Comparison of ENCODE assay signal across 11 cellular contexts in the genomic region with DNA sequence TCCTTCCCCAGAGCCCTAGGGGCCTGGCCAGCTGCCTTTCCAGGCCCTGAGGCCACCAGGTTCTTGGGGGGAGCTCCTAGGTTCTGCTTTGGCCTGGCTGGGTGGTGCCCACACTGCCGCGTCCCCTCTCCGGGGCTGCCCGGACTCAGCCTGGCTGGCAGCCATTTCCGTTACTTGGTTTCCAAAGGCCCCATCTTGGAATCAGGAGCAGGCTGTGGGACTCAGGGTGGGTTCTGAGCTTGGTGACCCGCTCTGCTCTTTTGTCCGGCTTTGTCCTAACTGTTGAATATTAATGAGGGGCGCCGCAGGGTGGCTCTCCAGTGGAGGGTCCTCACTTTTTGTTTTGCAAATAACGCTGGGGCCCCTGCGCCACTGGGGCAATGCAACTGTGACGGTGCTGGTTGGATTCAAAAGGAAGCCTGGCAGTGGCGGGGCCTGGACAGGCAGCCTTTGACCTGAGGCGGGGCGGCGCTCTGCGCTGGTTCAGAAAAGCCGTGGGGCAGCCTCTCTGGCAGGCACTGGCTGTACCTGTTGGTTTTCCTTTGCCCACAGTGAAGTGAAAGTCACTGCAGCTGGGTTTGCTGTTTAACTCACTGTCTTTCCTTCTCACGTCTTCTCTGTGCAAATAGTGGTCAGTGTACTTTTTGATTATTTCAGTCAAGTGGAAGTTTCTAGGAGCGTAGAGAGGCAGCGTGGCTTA. TPM values are rescaled to one million over a fixed set of nuclear protein-coding genes. Genes with fewer than 3 reads are reported as not detected.
A peak's percentile ranks its signal among the peaks of the same experiment; 100 is the strongest.
DNase-seq lines count a peak whose midpoint lies in the region; ATAC-seq, FAIRE-seq and TF ChIP-seq lines count a peak whose summit lies in the region.
"Had no signal": no experiment of that assay in that cellular context is flagged by ENCODE, and none has a peak within 500 bp of the region (broad histone marks: within the 10 kb centered on the region; RNA-seq: fewer than 3 reads in every experiment).

No MANE protein-coding gene starts in this region.

- FAIRE-seq in H1 (lab: Jason Lieb, UNC): peak; percentile 32
- FAIRE-seq: A204.1 had no signal

- peak overlapping the region in 2 of 4 experiments; percentile 20 to 21; a peak in 4 of 7 replicates for H3K9ac ChIP-seq in H1 (replicated peaks in 1 of 4; ENCODE audit: extremely low read depth in 1 of 4, low read depth in 3 of 4, low read length in 3 of 4)

- ATAC-seq in lower lobe of right lung: peak; percentile 63 to 75
- ATAC-seq in effector memory CD8-positive, alpha-beta T cell (replicated peaks): no peak
- ATAC-seq in HG03039 (IDR thresholded peaks at IDR 0.05; ENCODE audit: unreplicated experiment): no peak

- H3K4me1 Mint-ChIP-seq in activated CD4-positive, alpha-beta T cell treated with anti-CD3 and anti-CD28 coated beads, Interleukin-2, amount 10 ng/mL, durations not matched to agents 7 days and 5 days: peaks cover 46% of the 10 kb centered on the region
- peaks cover 44 to 47% of the 10 kb centered on the region in 2 donors for H3K4me1 Mint-ChIP-seq in effector memory CD8-positive, alpha-beta T cell (ENCODE audit: low read depth in 2 of 2)

- POLR2A ChIA-PET in activated CD4-positive, alpha-beta T cell treated with anti-CD3 and anti-CD28 coated beads, Interleukin-2, amount 10 ng/mL, durations not matched to agents 7 days and 5 days (lab: Charles Lee): no interaction called here
- POLR2A ChIA-PET in H1 (lab: Charles Lee; ENCODE audit: partially characterized antibody): interaction anchor here (0.7 to 1.6 kb wide), 6 partner anchors 8 to 108 kb away, joined by 3 to 10 read pairs (median 4); no protein-coding TSS in a partner anchor

- H4K8ac ChIP-seq in H1 (ENCODE audit: extremely low read depth, insufficient read depth, low read length): peak overlapping the region; percentile 92; the same call in 1 of the 2 replicates

- peak overlapping the region; percentile 100 for H3K18ac ChIP-seq in H1 (ENCODE audit: extremely low read depth, low read length)

- H2BK5ac ChIP-seq in H1 (ENCODE audit: low read depth, low read length): peak overlapping the region; percentile 99

- TF ChIP-seq EP300 in H1 (IDR thresholded peaks at IDR 0.05; ENCODE audit: borderline replicate concordance in 1 of 2, low read depth in 2 of 2, low read length in 2 of 2): peak in 1 of 2 experiments; percentile 70; a peak in 1 of 3 replicates
- TF ChIP-seq EP300 in suprapubic skin (IDR thresholded peaks at IDR 0.05): no peak

- H3K4ac ChIP-seq in H1 (replicated peaks; ENCODE audit: insufficient read length, low read depth, low read length): peak overlapping the region; percentile 99

- H3K14ac ChIP-seq in H1 (ENCODE audit: insufficient read length): no peak overlapping the region

- H3K4me1 ChIP-seq in H1 (replicated peaks in 1 of 4; ENCODE audit: control insufficient read depth in 3 of 4, insufficient read depth in 4 of 4, low read length in 3 of 4) (peaks cover 16 to 48% (median 41%) of the 10 kb centered on the region in 4 experiments), lower lobe of right lung (peaks cover 87% of the 10 kb centered on the region), suprapubic skin (peaks cover 87% of the 10 kb centered on the region)

- 13% methylated on average over 21 of the region's 21 CpGs; no CpG with 5 or more reads in 1 of the 2 experiments for WGBS in H1 (ENCODE audit: extremely low coverage in 1 of 2, insufficient coverage in 1 of 2, insufficient read length in 1 of 2, insufficient replicate concordance in 2 of 2, low coverage in 1 of 2, low lambda C conversion rate in 2 of 2, missing lambda C conversion rate in 1 of 2), 2 experiments
- 66% methylated on average over 15 of the region's 21 CpGs for WGBS in suprapubic skin

- peak overlapping the region; percentile 93 for H3K27ac ChIP-seq in H1 (ENCODE audit: low read depth, low read length)
- peak overlapping the region; percentile 61 for H3K27ac ChIP-seq in lower lobe of right lung
- peak overlapping the region; percentile 18 for H3K27ac ChIP-seq in suprapubic skin

- peaks cover 38 to 90% of the 10 kb centered on the region in 2 experiments for H3K79me2 ChIP-seq in H1 (ENCODE audit: control insufficient read depth in 1 of 2, insufficient read depth in 2 of 2, low read length in 2 of 2)

- H3K9me3 Mint-ChIP-seq in activated CD4-positive, alpha-beta T cell treated with anti-CD3 and anti-CD28 coated beads, Interleukin-2, amount 10 ng/mL, durations not matched to agents 7 days and 5 days: peaks cover 6% of the 10 kb centered on the region
- no peaks in the 10 kb centered on the region for H3K9me3 Mint-ChIP-seq in effector memory CD8-positive, alpha-beta T cell

- peak overlapping the region; percentile 93 for H2BK120ac ChIP-seq in H1 (replicated peaks; ENCODE audit: low read depth, low read length)

- H2AFZ ChIP-seq in H1 (ENCODE audit: low read length): no peak overlapping the region

- no peak for DNase-seq in activated CD4-positive, alpha-beta T cell treated with anti-CD3 and anti-CD28 coated beads, Interleukin-2, amount 10 ng/mL, durations not matched to agents 7 days and 5 days
- DNase-seq in activated CD4-positive, alpha-beta T cell treated with anti-CD3 and anti-CD28 coated beads, Interleukin-2, amount 50 U/mL, for 4 hours: no peak
- peak; percentile 90 to 92 for DNase-seq in H1 (ENCODE audit: low read depth in 1 of 2, low spot score in 2 of 2)
- DNase-seq in lower lobe of right lung: peak; percentile 76
- DNase-seq in suprapubic skin (ENCODE audit: low spot score in 2 of 2): no peak
- no peak for DNase-seq in RKO (ENCODE audit: low spot score)
- DNase-seq in effector memory CD8-positive, alpha-beta T cell: no peak
- DNase-seq: central memory CD4-positive, alpha-beta T cell; GF-D8 had no signal

- no peak overlapping the region for H3K23ac ChIP-seq in H1 (ENCODE audit: insufficient read length)

- peak overlapping the region; percentile 44 to 59 for H3K4me2 ChIP-seq in H1 (ENCODE audit: insufficient read depth in 1 of 2, low read depth in 2 of 2, low read length in 2 of 2)

- peak; percentile 10 to 23; a peak in 3 of 4 replicates for TF ChIP-seq RAD21 in H1 (IDR thresholded peaks at IDR 0.05 in 1 of 2, conservative IDR thresholded peaks at IDR 0.05 in 1 of 2; ENCODE audit: low read depth in 2 of 2, low read length in 2 of 2)

- H3K23me2 ChIP-seq in H1 (ENCODE audit: low read depth, low read length): 0 out of 2 replicates have a peak, but pooled peaks cover 3% of the 10 kb centered on the region

- H2BK15ac ChIP-seq in H1 (ENCODE audit: low read length): peak overlapping the region; percentile 100; the same call in 1 of the 2 replicates

- H3K4me3 ChIP-seq in H1 (ENCODE audit: extremely low read depth in 1 of 4, insufficient read depth in 2 of 4, low read depth in 3 of 4, low read length in 4 of 4) (peak overlapping the region in 1 of 4 experiments; percentile 38; a peak in 2 of 8 replicates), lower lobe of right lung (peak overlapping the region; percentile 14), suprapubic skin (no peak overlapping the region)

- H3K27me3 ChIP-seq in H1 (replicated peaks in 1 of 4; ENCODE audit: control insufficient read depth in 3 of 4, extremely low read depth in 1 of 4, insufficient read depth in 3 of 4, low read length in 3 of 4) (no peaks in the 10 kb centered on the region), lower lobe of right lung (ENCODE audit: low read depth) (no peaks in the 10 kb centered on the region), suprapubic skin (no peaks in the 10 kb centered on the region)

- peaks cover 21% of the 10 kb centered on the region for H3K79me1 ChIP-seq in H1 (ENCODE audit: low read depth, low read length)

- H4K91ac ChIP-seq in H1 (replicated peaks; ENCODE audit: insufficient read length, low read length): peak overlapping the region; percentile 100

- H3K9me3 ChIP-seq in H1 (ENCODE audit: insufficient read depth in 2 of 2, low read depth in 1 of 2, low read length in 1 of 2): no peaks in the 10 kb centered on the region
- H3K9me3 ChIP-seq in lower lobe of right lung: no peaks in the 10 kb centered on the region
- no peaks in the 10 kb centered on the region for H3K9me3 ChIP-seq in suprapubic skin

- TF ChIP-seq CTCF in H1 (IDR thresholded peaks at IDR 0.05; ENCODE audit: control extremely low read depth in 1 of 3, insufficient read depth in 1 of 3, low read depth in 1 of 3, low read length in 3 of 3): no peak
- no peak for TF ChIP-seq CTCF in lower lobe of right lung (IDR thresholded peaks at IDR 0.05)
- no peak for TF ChIP-seq CTCF in suprapubic skin (IDR thresholded peaks at IDR 0.05)

- H3K36me3 Mint-ChIP-seq in activated CD4-positive, alpha-beta T cell treated with anti-CD3 and anti-CD28 coated beads, Interleukin-2, amount 10 ng/mL, durations not matched to agents 7 days and 5 days (ENCODE audit: low read depth): peaks cover 48% of the 10 kb centered on the region
- peaks cover 6% of the 10 kb centered on the region for H3K36me3 Mint-ChIP-seq in effector memory CD8-positive, alpha-beta T cell (ENCODE audit: insufficient read depth)

- peak overlapping the region; percentile 12 for H3K27ac Mint-ChIP-seq in activated CD4-positive, alpha-beta T cell treated with anti-CD3 and anti-CD28 coated beads, Interleukin-2, amount 10 ng/mL, durations not matched to agents 7 days and 5 days
- H3K27ac Mint-ChIP-seq in effector memory CD8-positive, alpha-beta T cell: peak overlapping the region in 1 of 2 donors; percentile 88

- H3K4me3 Mint-ChIP-seq in activated CD4-positive, alpha-beta T cell treated with anti-CD3 and anti-CD28 coated beads, Interleukin-2, amount 10 ng/mL, durations not matched to agents 7 days and 5 days: no peak overlapping the region
- H3K4me3 Mint-ChIP-seq in effector memory CD8-positive, alpha-beta T cell: peak overlapping the region in 1 of 2 donors; percentile 56

- H2BK12ac ChIP-seq in H1 (ENCODE audit: low read depth, low read length): peak overlapping the region; percentile 100

- H2BK20ac ChIP-seq in H1 (ENCODE audit: low read length): peak overlapping the region; percentile 100

- H2AK5ac ChIP-seq in H1 (ENCODE audit: low read depth, low read length): peak overlapping the region; percentile 98

- H3K36me3 ChIP-seq in H1 (ENCODE audit: control insufficient read depth in 2 of 4, insufficient read depth in 4 of 4, low read length in 3 of 4): no peaks in the 10 kb centered on the region
- no peaks in the 10 kb centered on the region for H3K36me3 ChIP-seq in lower lobe of right lung
- no peaks in the 10 kb centered on the region for H3K36me3 ChIP-seq in suprapubic skin

- H3K27me3 Mint-ChIP-seq in activated CD4-positive, alpha-beta T cell treated with anti-CD3 and anti-CD28 coated beads, Interleukin-2, amount 10 ng/mL, durations not matched to agents 7 days and 5 days: no peaks in the 10 kb centered on the region
- H3K27me3 Mint-ChIP-seq in effector memory CD8-positive, alpha-beta T cell: no peaks in the 10 kb centered on the region

- H3K56ac ChIP-seq in H1 (replicated peaks; ENCODE audit: insufficient read length, low read depth, low read length): peak overlapping the region; percentile 81

- CTCF ChIA-PET in activated CD4-positive, alpha-beta T cell treated with anti-CD3 and anti-CD28 coated beads, Interleukin-2, amount 10 ng/mL, durations not matched to agents 7 days and 5 days (lab: Charles Lee): interaction anchor here (0.7 to 1.5 kb wide), 4 partner anchors 10 to 59 kb away, joined by 3 to 4 read pairs (median 4); no protein-coding TSS in a partner anchor
- CTCF ChIA-PET in H1 (lab: Charles Lee; ENCODE audit: partially characterized antibody): interaction anchor here (0.8 to 2.8 kb wide), 5 partner anchors 10 to 54 kb away, joined by 3 to 8 read pairs (median 3); partner anchors contain the start of gene FAAP20

- H4K5ac ChIP-seq in H1 (ENCODE audit: insufficient read length, low read depth, low read length): peak overlapping the region; percentile 42

- intact Hi-C loops in lower lobe of right lung (cut with DNase I): no loop called here

- H4K20me1 ChIP-seq in H1 (replicated peaks in 1 of 2; ENCODE audit: control insufficient read depth in 1 of 2, insufficient read depth in 2 of 2, low read length in 2 of 2): peaks cover 7 to 24% of the 10 kb centered on the region in 2 experiments

- peak in 1 of 2 experiments; percentile 50; a peak in 1 of 3 replicates for TF ChIP-seq POLR2A in H1 (IDR thresholded peaks at IDR 0.05; ENCODE audit: control extremely low read depth in 1 of 2, low read depth in 2 of 2, low read length in 2 of 2)
- no peak for TF ChIP-seq POLR2A in suprapubic skin (IDR thresholded peaks at IDR 0.05)

RNA-seq across cellular contexts. Expression of gene SKI, which starts 20.2 kb away (rescaled TPM):
- 10 to 100 TPM; 60.7 to 62.0 TPM for total RNA-seq in activated CD4-positive, alpha-beta T cell treated with anti-CD3 and anti-CD28 coated beads, Interleukin-2, amount 10 ng/mL, durations not matched to agents 7 days and 5 days
- total RNA-seq in H1 (2021; fragmentation: NEBNext Ultra II Directional; extraction: Animal tissue kit (Norgen Biotek cat#: 25700)): 80.2 and 87.6 TPM in 2 replicates
- polyA plus RNA-seq in H1 (2011; rRNA removed): 8.3 and 14.5 TPM in 2 replicates
- 8.6 TPM for polyA plus RNA-seq in H1 (2011; cell fraction: cytosol; rRNA removed)
- 19.2 TPM for polyA plus RNA-seq in H1 (2011; cell fraction: nucleus; rRNA removed)
- 24.8 to 35.9 TPM (median 32.3 TPM) in 4 replicates for polyA plus RNA-seq in H1 (2012, experiment 1 of 2)
- polyA plus RNA-seq in H1 (2012, experiment 2 of 2): 36.5 TPM
- polyA plus RNA-seq in H1 (2013, experiment 1 of 2): 40.2 TPM
- 39.7 TPM for polyA plus RNA-seq in H1 (2013, experiment 2 of 2)
- 6.3 and 7.3 TPM in 2 replicates for polyA minus RNA-seq in H1 (2011; rRNA and poly(A)+ RNA removed)
- polyA minus RNA-seq in H1 (2011; cell fraction: cytosol; rRNA and poly(A)+ RNA removed): 30.0 TPM
- polyA minus RNA-seq in H1 (2011; cell fraction: nucleus; rRNA and poly(A)+ RNA removed): 27.1 TPM
- 90.0 TPM for total RNA-seq in lower lobe of right lung
- total RNA-seq in suprapubic skin: 10 to 100 TPM; 51.8 to 91.2 (median 68.1) TPM

RNA-seq across cellular contexts. Expression of gene FAAP20, which starts 53.7 kb away (rescaled TPM):
- 10 to 100 TPM; 61.3 to 66.2 TPM for total RNA-seq in activated CD4-positive, alpha-beta T cell treated with anti-CD3 and anti-CD28 coated beads, Interleukin-2, amount 10 ng/mL, durations not matched to agents 7 days and 5 days
- total RNA-seq in H1 (2021; fragmentation: NEBNext Ultra II Directional; extraction: Animal tissue kit (Norgen Biotek cat#: 25700)): 99.8 and 103 TPM in 2 replicates
- polyA plus RNA-seq in H1 (2011; rRNA removed): 58.4 and 106 TPM in 2 replicates
- 49.4 TPM for polyA plus RNA-seq in H1 (2011; cell fraction: cytosol; rRNA removed)
- polyA plus RNA-seq in H1 (2011; cell fraction: nucleus; rRNA removed): 69.8 TPM
- polyA plus RNA-seq in H1 (2012, experiment 1 of 2): 51.1 to 69.6 TPM (median 60.7 TPM) in 4 replicates
- 65.5 TPM for polyA plus RNA-seq in H1 (2012, experiment 2 of 2)
- 95.7 TPM for polyA plus RNA-seq in H1 (2013, experiment 1 of 2)
- polyA plus RNA-seq in H1 (2013, experiment 2 of 2): 90.2 TPM
- polyA minus RNA-seq in H1 (2011; rRNA and poly(A)+ RNA removed): 5.5 and 6.4 TPM in 2 replicates
- 32.8 TPM for polyA minus RNA-seq in H1 (2011; cell fraction: cytosol; rRNA and poly(A)+ RNA removed)
- polyA minus RNA-seq in H1 (2011; cell fraction: nucleus; rRNA and poly(A)+ RNA removed): 18.1 TPM
- total RNA-seq in lower lobe of right lung (50.9 TPM), suprapubic skin (10 to 100 TPM; 18.6 to 47.3 (median 24.9) TPM)

Comparison
In these comparisons a context has a peak if more than half of its experiments do, and no peak if none do; other contexts are left out.
1. DNase-seq: peak in H1 (2 of 2) and lower lobe of right lung (single experiment); none in activated CD4-positive, alpha-beta T cell treated with anti-CD3 and anti-CD28 coated beads, Interleukin-2, amount 10 ng/mL, durations not matched to agents 7 days and 5 days (single experiment), activated CD4-positive, alpha-beta T cell treated with anti-CD3 and anti-CD28 coated beads, Interleukin-2, amount 50 U/mL, for 4 hours (0 of 2), suprapubic skin (0 of 2), RKO (single experiment) and effector memory CD8-positive, alpha-beta T cell (0 of 3).
2. H3K27ac ChIP-seq: peak in every context shown above with its lines; median percentile 93 in H1; 61 in lower lobe of right lung; 18 in suprapubic skin.
3. ATAC-seq: peak in lower lobe of right lung (2 of 2); none in effector memory CD8-positive, alpha-beta T cell (single experiment) and HG03039 (single experiment).